11 cellular contexts compared by ENCODE assay signal in genomic region chr5:54882841-54883240, GRCh38.
DNase-seq lines count a peak whose midpoint lies in the region; ATAC-seq, FAIRE-seq and TF ChIP-seq lines count a peak whose summit lies in the region.
"Had no signal": no experiment of that assay in that cellular context is flagged by ENCODE, and none has a peak within 500 bp of the region (broad histone marks: within the 10 kb centered on the region; RNA-seq: fewer than 3 reads in every experiment).

No MANE protein-coding gene starts in this region.

- no peak overlapping the region for H3K27ac Mint-ChIP-seq in T-helper 1 cell treated with Interleukin-12 subunit alpha and Interleukin-12 subunit beta and Interleukin-4 antibody, amounts not matched to agents 30 μg/mL and 1 μg/mL, for 36 hours
- H3K27ac Mint-ChIP-seq in astrocyte (ENCODE audit: unreplicated experiment) = no peak overlapping the region

- no peak overlapping the region for H2BK5ac ChIP-seq in mesenchymal stem cell (ENCODE audit: low read depth, low read length, poor library complexity, severe bottlenecking)

- H3K36me3 ChIP-seq in astrocyte (ENCODE audit: insufficient read depth, low read length) (no peaks in the 10 kb centered on the region), mesenchymal stem cell (ENCODE audit: control insufficient read depth in 1 of 2, insufficient read depth in 2 of 2, low read depth in 1 of 2, low read length in 2 of 2) (no peaks in the 10 kb centered on the region), smooth muscle cell (ENCODE audit: low read depth) (no peaks in the 10 kb centered on the region), testis (ENCODE audit: low read depth, missing control alignments) (no peaks in the 10 kb centered on the region)
- H3K36me3 ChIP-seq: colonic mucosa had no signal

- peaks cover 9% of the 10 kb centered on the region for H3K4me1 Mint-ChIP-seq in T-helper 1 cell treated with Interleukin-12 subunit alpha and Interleukin-12 subunit beta and Interleukin-4 antibody, amounts not matched to agents 30 μg/mL and 1 μg/mL, for 36 hours (ENCODE audit: low read depth)
- peaks cover 11% of the 10 kb centered on the region for H3K4me1 Mint-ChIP-seq in astrocyte (ENCODE audit: low read depth, unreplicated experiment)

- H2AFZ ChIP-seq in astrocyte (ENCODE audit: low read depth, low read length) (no peak overlapping the region), mesenchymal stem cell (ENCODE audit: low read depth, low read length) (no peak overlapping the region), smooth muscle cell (ENCODE audit: low read depth) (no peak overlapping the region)

- peak overlapping the region; percentile 11 for H4K91ac ChIP-seq in mesenchymal stem cell (ENCODE audit: low read length)

- no peak for ATAC-seq in HG03439 (IDR thresholded peaks at IDR 0.05; ENCODE audit: unreplicated experiment)

- H4K20me1 ChIP-seq in astrocyte (ENCODE audit: insufficient read depth, low read length) (no peaks in the 10 kb centered on the region), smooth muscle cell (ENCODE audit: low read depth) (no peaks in the 10 kb centered on the region)

- H3K9me3 ChIP-seq in astrocyte (ENCODE audit: insufficient read depth, low read depth, low read length) (no peaks in the 10 kb centered on the region), mesenchymal stem cell (ENCODE audit: control insufficient read depth, low read length) (no peaks in the 10 kb centered on the region), smooth muscle cell (replicated peaks; ENCODE audit: low read depth) (no peaks in the 10 kb centered on the region), testis (no peaks in the 10 kb centered on the region)
- H3K9me3 ChIP-seq: colonic mucosa had no signal

- H3K4ac ChIP-seq in mesenchymal stem cell (ENCODE audit: low read depth in 1 of 2, low read length in 2 of 2) = no peak overlapping the region

- no peaks in the 10 kb centered on the region for H3K79me1 ChIP-seq in mesenchymal stem cell (replicated peaks; ENCODE audit: low read length, poor library complexity, severe bottlenecking)

- peaks cover 84% of the 10 kb centered on the region for H3K27me3 Mint-ChIP-seq in T-helper 1 cell treated with Interleukin-12 subunit alpha and Interleukin-12 subunit beta and Interleukin-4 antibody, amounts not matched to agents 30 μg/mL and 1 μg/mL, for 36 hours (ENCODE audit: low read depth)
- H3K27me3 Mint-ChIP-seq in astrocyte (ENCODE audit: low read depth, unreplicated experiment) = peaks cover 53% of the 10 kb centered on the region

- DNase-seq in T-helper 1 cell (no peak), astrocyte (ENCODE audit: low read depth) (no peak), mesenchymal stem cell (no peak), smooth muscle cell (lab: John Stamatoyannopoulos, UW; ENCODE audit: unreplicated experiment) (no peak), T1000 (lab: John Stamatoyannopoulos, UW) (no peak), testis (no peak)
- DNase-seq: stimulated activated CD8-positive, alpha-beta memory T cell treated with anti-CD3 and anti-CD28 coated beads, Interleukin-4, amount 100 ng/mL, for 48 hours had no signal

- H3K27me3 ChIP-seq in astrocyte (ENCODE audit: insufficient read depth, low read length) (peaks cover 14% of the 10 kb centered on the region), mesenchymal stem cell (ENCODE audit: control insufficient read depth in 1 of 2, insufficient read depth in 1 of 2, low read length in 2 of 2) (peaks cover 8 to 68% of the 10 kb centered on the region in 2 experiments), smooth muscle cell (ENCODE audit: low read depth) (peaks cover 46% of the 10 kb centered on the region), testis (no peaks in the 10 kb centered on the region)

- peak overlapping the region; percentile 59 for H3K4me3 Mint-ChIP-seq in T-helper 1 cell treated with Interleukin-12 subunit alpha and Interleukin-12 subunit beta and Interleukin-4 antibody, amounts not matched to agents 30 μg/mL and 1 μg/mL, for 36 hours
- H3K4me3 Mint-ChIP-seq in astrocyte (ENCODE audit: unreplicated experiment) = peak overlapping the region; percentile 87

- H2AK5ac ChIP-seq in mesenchymal stem cell (ENCODE audit: low read length, severe bottlenecking) = no peak overlapping the region

- peak overlapping the region in 1 of 2 experiments; percentile 15 for H2BK12ac ChIP-seq in mesenchymal stem cell (ENCODE audit: low read length in 2 of 2)

- H3K14ac ChIP-seq in mesenchymal stem cell (ENCODE audit: low read length in 2 of 2) = no peak overlapping the region

- no peak overlapping the region for H2BK120ac ChIP-seq in mesenchymal stem cell (ENCODE audit: low read depth, low read length)

- intact Hi-C loops in testis (cut with DNase I; ENCODE audit: low total_unique reads) = no loop called here

- H3K79me2 ChIP-seq in astrocyte (ENCODE audit: insufficient read depth, low read length) (no peaks in the 10 kb centered on the region), smooth muscle cell (ENCODE audit: low read depth) (no peaks in the 10 kb centered on the region)

- no peak overlapping the region for H3K18ac ChIP-seq in mesenchymal stem cell (ENCODE audit: low read depth in 1 of 2, low read length in 2 of 2)

- no peak overlapping the region for H3K23ac ChIP-seq in mesenchymal stem cell (ENCODE audit: low read length in 2 of 2)

- FAIRE-seq in astrocyte (lab: Jason Lieb, UNC) = no peak

- 89% methylated on average over 8 of the region's 8 CpGs for WGBS in mesenchymal stem cell
- 75% methylated on average over 8 of the region's 8 CpGs for WGBS in smooth muscle cell (ENCODE audit: low lambda C conversion rate)
- WGBS in testis, 2 donors = 46 to 62% methylated on average over 7 to 8 of the region's 8 CpGs

- TF ChIP-seq CTCF in astrocyte (IDR thresholded peaks at IDR 0.05; ENCODE audit: insufficient read depth, low read depth, low read length) = no peak
- TF ChIP-seq CTCF in smooth muscle cell (IDR thresholded peaks at IDR 0.05; ENCODE audit: borderline replicate concordance, insufficient read depth, poor library complexity, severe bottlenecking) = no peak
- no peak for TF ChIP-seq CTCF in testis (IDR thresholded peaks at IDR 0.05)

- H4K8ac ChIP-seq in mesenchymal stem cell (ENCODE audit: low read length) = no peak overlapping the region

- no peak overlapping the region for H2BK15ac ChIP-seq in mesenchymal stem cell (ENCODE audit: low read depth, poor library complexity, severe bottlenecking)

- peak overlapping the region; percentile 66 for H3K9ac ChIP-seq in astrocyte (ENCODE audit: low read length)
- peak overlapping the region; percentile 73 for H3K9ac ChIP-seq in mesenchymal stem cell (ENCODE audit: low read length)
- no peak overlapping the region for H3K9ac ChIP-seq in smooth muscle cell (ENCODE audit: low read depth)

- H3K36me3 Mint-ChIP-seq in T-helper 1 cell treated with Interleukin-12 subunit alpha and Interleukin-12 subunit beta and Interleukin-4 antibody, amounts not matched to agents 30 μg/mL and 1 μg/mL, for 36 hours (ENCODE audit: low read depth) = no peaks in the 10 kb centered on the region
- H3K36me3 Mint-ChIP-seq in astrocyte (ENCODE audit: low read depth, unreplicated experiment) = peaks cover 2% of the 10 kb centered on the region

- H3K4me3 ChIP-seq in astrocyte (ENCODE audit: insufficient read depth, low read depth, low read length) (no peak overlapping the region), mesenchymal stem cell (ENCODE audit: insufficient read depth in 1 of 2, low read depth in 1 of 2, low read length in 2 of 2) (peak overlapping the region in 1 of 2 experiments; percentile 78), smooth muscle cell (no peak overlapping the region), testis (no peak overlapping the region)

- peak overlapping the region; percentile 89 for H3K4me2 ChIP-seq in astrocyte (ENCODE audit: low read length)
- H3K4me2 ChIP-seq in mesenchymal stem cell (ENCODE audit: low read length, poor library complexity, severe bottlenecking) = no peak overlapping the region
- peak overlapping the region; percentile 93 for H3K4me2 ChIP-seq in smooth muscle cell

- H3K4me1 ChIP-seq in astrocyte (ENCODE audit: insufficient read depth, low read length) (no peaks in the 10 kb centered on the region), mesenchymal stem cell (ENCODE audit: control insufficient read depth, insufficient read depth, low read depth, low read length) (peaks cover 10% of the 10 kb centered on the region), smooth muscle cell (ENCODE audit: low read depth) (no peaks in the 10 kb centered on the region), testis (peaks cover 4% of the 10 kb centered on the region)
- H3K4me1 ChIP-seq: colonic mucosa had no signal

- H3K27ac ChIP-seq in astrocyte (ENCODE audit: low read depth, low read length) (no peak overlapping the region), mesenchymal stem cell (ENCODE audit: low read length, poor library complexity, severe bottlenecking) (no peak overlapping the region), smooth muscle cell (ENCODE audit: low read depth) (peak overlapping the region; percentile 59), testis (no peak overlapping the region)
- H3K27ac ChIP-seq: 22Rv1, colonic mucosa had no signal

- H3F3A ChIP-seq in smooth muscle cell (ENCODE audit: low read depth) = no peaks in the 10 kb centered on the region

- H3K9me3 Mint-ChIP-seq in T-helper 1 cell treated with Interleukin-12 subunit alpha and Interleukin-12 subunit beta and Interleukin-4 antibody, amounts not matched to agents 30 μg/mL and 1 μg/mL, for 36 hours = no peaks in the 10 kb centered on the region
- H3K9me3 Mint-ChIP-seq in astrocyte (ENCODE audit: unreplicated experiment) = peaks cover 6% of the 10 kb centered on the region

- no peak for TF ChIP-seq POLR2A in testis (IDR thresholded peaks at IDR 0.05)
